ENCODE assay signal across 8 cellular contexts in the genomic region with DNA sequence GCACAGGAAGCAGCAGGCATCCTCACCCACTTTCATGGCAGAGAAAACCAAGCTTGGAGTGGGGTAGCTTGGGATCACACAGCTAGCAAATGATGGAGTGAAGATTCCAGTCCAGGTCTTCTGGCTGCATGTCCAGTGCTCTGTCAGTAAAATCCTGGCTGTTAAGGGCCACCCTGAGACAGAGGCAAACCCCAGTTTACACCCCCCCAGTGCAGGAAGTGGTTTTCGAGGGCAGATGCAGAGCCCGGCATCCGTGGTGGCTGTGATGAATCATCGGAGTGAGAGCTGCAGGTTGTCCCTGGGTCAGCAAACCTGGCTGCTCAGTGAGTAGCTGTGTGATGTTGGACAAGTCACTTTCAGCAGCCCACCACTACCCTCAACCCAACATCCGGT.
DNase-seq lines count a peak whose midpoint lies in the region; ATAC-seq and TF ChIP-seq lines count a peak whose summit lies in the region.

No MANE protein-coding gene starts in this region.

- ATAC-seq in GM19043 (IDR thresholded peaks at IDR 0.05; ENCODE audit: low read depth, unreplicated experiment) (peak; percentile 54), HG03280 (IDR thresholded peaks at IDR 0.05; ENCODE audit: unreplicated experiment) (peak; percentile 63), right cardiac atrium (peak in 1 of 2 donors; percentile 2)

- intact Hi-C loops in right cardiac atrium (cut with DNase I): no loop called here

- peak overlapping the region; percentile 85 for H3K27ac ChIP-seq in right cardiac atrium (ENCODE audit: low read length)

- WGBS in right cardiac atrium: 43% methylated on average over 5 of the region's 5 CpGs

- H3K27me3 ChIP-seq in right cardiac atrium (ENCODE audit: control insufficient read depth, insufficient read depth): no peaks in the 10 kb centered on the region

- no peak for TF ChIP-seq CTCF in AG04449 (IDR thresholded peaks at IDR 0.05; ENCODE audit: insufficient read depth, low read length, missing control alignments)

- no peaks in the 10 kb centered on the region for H3K9me3 ChIP-seq in right cardiac atrium (ENCODE audit: control insufficient read depth, low read length)

- CTCF ChIA-PET in AG04449 (lab: Yijun Ruan, JAX): interaction anchor here (0.9 to 6.7 kb wide), 14 partner anchors 9 to 133 kb away, joined by 3 to 56 read pairs (median 4); no protein-coding TSS in a partner anchor

- POLR2A ChIA-PET in AG04449 (lab: Yijun Ruan, JAX): interaction anchor here (0.7 to 2.7 kb wide), 13 partner anchors 10 to 169 kb away, joined by 3 to 22 read pairs (median 4); a partner anchor contains a TSS

- H3K4me3 ChIP-seq in AG04449 (ENCODE audit: low read depth, low read length) (no peak overlapping the region), right cardiac atrium (ENCODE audit: low read length) (no peak overlapping the region)

- H3K4me1 ChIP-seq in right cardiac atrium (ENCODE audit: control insufficient read depth, insufficient read depth, low read length): peaks cover 42% of the 10 kb centered on the region

- DNase-seq in AG04449 (ENCODE audit: low read depth, low spot score): peak; percentile 74
- DNase-seq in SIG-M5 treated with dmso at 0.1 percent for 504 hours (lab: John Stamatoyannopoulos, UW; ENCODE audit: unreplicated experiment): peak; percentile 87
- DNase-seq in activated gamma-delta T cell treated with anti-CD3 and anti-CD28 coated beads, Interleukin-2, amount 50 U/mL, for 16 hours (ENCODE audit: low read depth): peak; percentile 81
- DNase-seq in right cardiac atrium: peak in 1 of 3 donors; percentile 65
- DNase-seq in stimulated activated CD4-positive, alpha-beta T cell treated with anti-CD3 and anti-CD28 coated beads, TNF-alpha, amount 100 ng/mL, for 24 hours (ENCODE audit: low read depth in 3 of 3): peak; percentile 64 to 85 (median 68)
- no peak for DNase-seq in occipital lobe (lab: John Stamatoyannopoulos, UW)
